Comparison of ENCODE assay signal across 39 cellular contexts in the genomic region with DNA sequence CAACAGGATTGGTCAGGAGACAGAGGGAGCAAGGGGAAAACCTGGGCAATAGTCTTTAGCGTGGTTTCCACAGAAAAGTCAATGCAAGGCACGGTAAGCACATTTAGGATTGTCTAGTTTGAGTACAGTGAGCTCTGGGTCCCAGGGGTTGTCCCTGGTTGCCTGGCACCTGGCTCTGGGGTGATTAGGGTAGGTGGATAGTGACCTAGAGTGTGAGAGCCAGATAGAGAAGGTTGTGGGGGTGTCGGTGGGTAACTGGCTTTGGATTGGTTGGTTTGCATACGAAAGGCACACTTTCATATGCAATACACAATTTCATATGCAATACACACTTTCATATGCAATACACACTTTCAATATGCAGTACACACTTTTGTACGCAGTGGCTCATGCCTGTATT.
"Had no signal": no experiment of that assay in that cellular context is flagged by ENCODE, and none has a peak within 500 bp of the region (broad histone marks: within the 10 kb centered on the region; RNA-seq: fewer than 3 reads in every experiment).

No MANE protein-coding gene starts in this region.

- H3K36me3 ChIP-seq: adrenal gland, brain microvascular endothelial cell, breast epithelium had no signal

- FAIRE-seq: astrocyte, TTC549 had no signal

- H3K27ac Mint-ChIP-seq: activated B cell treated with CpG ODN at 0.5 μM for 24 hours; activated CD4-positive, alpha-beta memory T cell treated with anti-CD3 and anti-CD28 coated beads for 36 hours; activated CD4-positive, alpha-beta T cell treated with anti-CD3 and anti-CD28 coated beads, Interleukin-2, amount 10 ng/mL, durations not matched to agents 24 days and 14 days; activated CD8-positive, alpha-beta T cell treated with anti-CD3 and anti-CD28 coated beads for 36 hours; activated naive CD4-positive, alpha-beta T cell treated with anti-CD3 and anti-CD28 coated beads for 36 hours; activated naive CD4-positive, alpha-beta T cell treated with anti-CD3 and anti-CD28 coated beads, Interleukin-2, amount 50 U/mL, for 72 hours; activated naive CD8-positive, alpha-beta T cell treated with anti-CD3 and anti-CD28 coated beads for 36 hours; activated T-cell treated with anti-CD3 and anti-CD28 coated beads, Interleukin-2, amount 50 U/mL, for 72 hours; activated T-helper 1 cell treated with anti-CD3 and anti-CD28 coated beads, Interleukin-12 subunit alpha, Interleukin-12 subunit beta, Interleukin-2, Interleukin-4 antibody, amounts not matched to agents 30 ng/mL and 10 ng/mL and 1 ng/mL, durations not matched to agents 14 hours and 24 hours and 36 hours; activated T-helper 17 cell treated with anti-CD3 and anti-CD28 coated beads, Interleukin-2, amount 50 U/mL, for 72 hours; T-helper 1 cell treated with Interleukin-12 subunit alpha and Interleukin-12 subunit beta and Interleukin-4 antibody, amounts not matched to agents 30 μg/mL and 1 μg/mL, for 36 hours; T-helper 2 cell treated with Interferon-gamma antibody and Interleukin-4, amounts not matched to agents 5 μg/mL and 100 μg/mL, for 36 hours had no signal

- H3K4me1 ChIP-seq: adrenal gland, body of pancreas, breast epithelium had no signal

- H3K4me1 Mint-ChIP-seq: activated B cell treated with CpG ODN at 0.5 μM for 24 hours; activated CD4-positive, alpha-beta T cell treated with anti-CD3 and anti-CD28 coated beads, Interleukin-2, amount 10 ng/mL, durations not matched to agents 24 days and 14 days; activated naive CD8-positive, alpha-beta T cell treated with anti-CD3 and anti-CD28 coated beads for 36 hours; activated T-helper 17 cell treated with anti-CD3 and anti-CD28 coated beads, Interleukin-2, amount 50 U/mL, for 72 hours; central memory CD8-positive, alpha-beta T cell had no signal

- H3K36me3 Mint-ChIP-seq: activated CD4-positive, alpha-beta memory T cell treated with anti-CD3 and anti-CD28 coated beads for 36 hours; activated naive CD4-positive, alpha-beta T cell treated with anti-CD3 and anti-CD28 coated beads, Interleukin-2, amount 50 U/mL, for 72 hours; activated naive CD8-positive, alpha-beta T cell treated with anti-CD3 and anti-CD28 coated beads for 36 hours had no signal

- H3K27me3 Mint-ChIP-seq: activated CD4-positive, alpha-beta T cell treated with anti-CD3 and anti-CD28 coated beads, Interleukin-2, amount 10 ng/mL, durations not matched to agents 24 days and 14 days; activated naive CD8-positive, alpha-beta T cell treated with anti-CD3 and anti-CD28 coated beads for 36 hours; activated T-helper 17 cell treated with anti-CD3 and anti-CD28 coated beads, Interleukin-2, amount 50 U/mL, for 72 hours had no signal

- H3K27me3 ChIP-seq: adrenal gland, body of pancreas, brain microvascular endothelial cell, breast epithelium had no signal

- H3K27ac ChIP-seq: adrenal gland, body of pancreas, brain microvascular endothelial cell, breast epithelium, VCaP had no signal

- ATAC-seq: activated CD8-positive, alpha-beta T cell treated with anti-CD3 and anti-CD28 coated beads for 36 hours; activated naive CD4-positive, alpha-beta T cell treated with anti-CD3 and anti-CD28 coated beads, Interleukin-2, amount 50 U/mL, for 72 hours; activated T-cell treated with anti-CD3 and anti-CD28 coated beads, Interleukin-2, amount 50 U/mL, for 4 hours; activated T-cell treated with anti-CD3 and anti-CD28 coated beads, Interleukin-2, amount 50 U/mL, for 72 hours; activated T-helper 17 cell treated with anti-CD3 and anti-CD28 coated beads, Interleukin-2, amount 50 U/mL, for 72 hours; body of pancreas had no signal

- H3K9me3 ChIP-seq: adrenal gland, body of pancreas, breast epithelium had no signal

- DNase-seq: activated B cell treated with CpG ODN at 0.5 μM for 24 hours; activated CD4-positive, alpha-beta memory T cell treated with anti-CD3 and anti-CD28 coated beads for 36 hours; activated CD4-positive, alpha-beta T cell treated with anti-CD3 and anti-CD28 coated beads for 4 hours; activated CD4-positive, alpha-beta T cell treated with anti-CD3 and anti-CD28 coated beads, Interleukin-2, amount 10 ng/mL, durations not matched to agents 24 days and 14 days; activated CD4-positive, alpha-beta T cell treated with anti-CD3 and anti-CD28 coated beads, Interleukin-2, amount 50 U/mL, for 1 hour; activated CD4-positive, alpha-beta T cell treated with anti-CD3 and anti-CD28 coated beads, Interleukin-2, amount 50 U/mL, for 4 hours; activated CD4-positive, CD25-positive, alpha-beta regulatory T cell treated with anti-CD3 and anti-CD28 coated beads, Interleukin-2, amount 50 U/mL, for 72 hours; activated CD8-positive, alpha-beta memory T cell treated with anti-CD3 and anti-CD28 coated beads, Interleukin-2, amount 50 U/mL, for 4 hours; activated CD8-positive, alpha-beta T cell treated with anti-CD3 and anti-CD28 coated beads for 36 hours; activated effector memory CD4-positive, alpha-beta T cell treated with anti-CD3 and anti-CD28 coated beads, Interleukin-2, amount 50 U/mL, for 16 hours; activated gamma-delta T cell treated with Interleukin-2 at 50 U/mL for 16 hours; activated naive CD4-positive, alpha-beta T cell; activated naive CD4-positive, alpha-beta T cell treated with anti-CD3 and anti-CD28 coated beads for 36 hours; activated naive CD4-positive, alpha-beta T cell treated with anti-CD3 and anti-CD28 coated beads, Interleukin-2, amount 50 U/mL, for 16 hours; activated naive CD8-positive, alpha-beta T cell treated with anti-CD3 and anti-CD28 coated beads for 36 hours; activated T-cell treated with anti-CD3 and anti-CD28 coated beads for 4 hours; activated T-cell treated with anti-CD3 and anti-CD28 coated beads, Interleukin-2, amount 50 U/mL, for 1 hour; activated T-cell treated with anti-CD3 and anti-CD28 coated beads, Interleukin-2, amount 50 U/mL, for 4 hours; activated T-cell treated with anti-CD3 and anti-CD28 coated beads, Interleukin-2, amount 50 U/mL, for 72 hours; adrenal gland; amniotic stem cell; aorta; body of pancreas; brain microvascular endothelial cell; caudate nucleus; cerebellar nuclear complex; T-helper 1 cell; T-helper 2 cell; T-helper 9 cell had no signal

- H3K4me3 ChIP-seq: adrenal gland, body of pancreas, breast epithelium had no signal

- H3K9me3 Mint-ChIP-seq: activated CD4-positive, alpha-beta memory T cell treated with anti-CD3 and anti-CD28 coated beads for 36 hours; activated CD8-positive, alpha-beta T cell treated with anti-CD3 and anti-CD28 coated beads for 36 hours; activated naive CD4-positive, alpha-beta T cell treated with anti-CD3 and anti-CD28 coated beads for 36 hours; activated naive CD4-positive, alpha-beta T cell treated with anti-CD3 and anti-CD28 coated beads, Interleukin-2, amount 50 U/mL, for 72 hours; activated naive CD8-positive, alpha-beta T cell treated with anti-CD3 and anti-CD28 coated beads for 36 hours; activated T-cell treated with anti-CD3 and anti-CD28 coated beads, Interleukin-2, amount 50 U/mL, for 4 hours; activated T-helper 1 cell treated with anti-CD3 and anti-CD28 coated beads, Interleukin-12 subunit alpha, Interleukin-12 subunit beta, Interleukin-2, Interleukin-4 antibody, amounts not matched to agents 30 ng/mL and 10 ng/mL and 1 ng/mL, durations not matched to agents 14 hours and 24 hours and 36 hours; activated T-helper 17 cell treated with anti-CD3 and anti-CD28 coated beads, Interleukin-2, amount 50 U/mL, for 72 hours; central memory CD8-positive, alpha-beta T cell; T-helper 1 cell treated with Interleukin-12 subunit alpha and Interleukin-12 subunit beta and Interleukin-4 antibody, amounts not matched to agents 30 μg/mL and 1 μg/mL, for 36 hours; T-helper 2 cell treated with Interferon-gamma antibody and Interleukin-4, amounts not matched to agents 5 μg/mL and 100 μg/mL, for 36 hours had no signal

- H3K4me3 Mint-ChIP-seq: activated B cell treated with CpG ODN at 0.5 μM for 24 hours; activated CD4-positive, alpha-beta memory T cell treated with anti-CD3 and anti-CD28 coated beads for 36 hours; activated CD4-positive, alpha-beta T cell treated with anti-CD3 and anti-CD28 coated beads, Interleukin-2, amount 10 ng/mL, durations not matched to agents 24 days and 14 days; activated CD8-positive, alpha-beta T cell treated with anti-CD3 and anti-CD28 coated beads for 36 hours; activated naive CD4-positive, alpha-beta T cell treated with anti-CD3 and anti-CD28 coated beads for 36 hours; activated naive CD8-positive, alpha-beta T cell treated with anti-CD3 and anti-CD28 coated beads for 36 hours; activated T-cell treated with anti-CD3 and anti-CD28 coated beads, Interleukin-2, amount 50 U/mL, for 4 hours; activated T-cell treated with anti-CD3 and anti-CD28 coated beads, Interleukin-2, amount 50 U/mL, for 72 hours; activated T-helper 1 cell treated with anti-CD3 and anti-CD28 coated beads, Interleukin-12 subunit alpha, Interleukin-12 subunit beta, Interleukin-2, Interleukin-4 antibody, amounts not matched to agents 30 ng/mL and 10 ng/mL and 1 ng/mL, durations not matched to agents 14 hours and 24 hours and 36 hours; activated T-helper 17 cell treated with anti-CD3 and anti-CD28 coated beads, Interleukin-2, amount 50 U/mL, for 72 hours; central memory CD8-positive, alpha-beta T cell; T-helper 1 cell treated with Interleukin-12 subunit alpha and Interleukin-12 subunit beta and Interleukin-4 antibody, amounts not matched to agents 30 μg/mL and 1 μg/mL, for 36 hours; T-helper 2 cell treated with Interferon-gamma antibody and Interleukin-4, amounts not matched to agents 5 μg/mL and 100 μg/mL, for 36 hours had no signal
